Comparison of ENCODE assay signal across 10 cellular contexts in genomic region chr3:9778102-9778501, GRCh38. TPM values are rescaled to one million over a fixed set of nuclear protein-coding genes. Genes with fewer than 3 reads are reported as not detected.
DNase-seq lines count a peak whose midpoint lies in the region; ATAC-seq and TF ChIP-seq lines count a peak whose summit lies in the region.
"Had no signal": no experiment of that assay in that cellular context is flagged by ENCODE, and none has a peak within 500 bp of the region (broad histone marks: within the 10 kb centered on the region; RNA-seq: fewer than 3 reads in every experiment).

No MANE protein-coding gene starts in this region.

- peaks cover 2% of the 10 kb centered on the region for H3K36me3 ChIP-seq in kidney epithelial cell (ENCODE audit: control insufficient read depth, insufficient read depth, low read length)
- peaks cover 30% of the 10 kb centered on the region for H3K36me3 ChIP-seq in upper lobe of right lung
- peaks cover 23% of the 10 kb centered on the region for H3K36me3 ChIP-seq in suprapubic skin
- peaks cover 0 to 42% (median 5%) of the 10 kb centered on the region in 3 donors for H3K36me3 ChIP-seq in esophagus squamous epithelium

- peaks cover 21% of the 10 kb centered on the region for H3K4me1 ChIP-seq in upper lobe of right lung
- H3K4me1 ChIP-seq in suprapubic skin: peaks cover 11% of the 10 kb centered on the region
- peaks cover 0 to 32% (median 4%) of the 10 kb centered on the region in 3 donors for H3K4me1 ChIP-seq in esophagus squamous epithelium

- H3K9me3 Mint-ChIP-seq in natural killer cell treated with Interleukin-12 subunit alpha and Interleukin-12 subunit beta and Interleukin-15 and Interleukin-18, amount 100 ng/mL, for 72 hours: no peaks in the 10 kb centered on the region
- H3K9me3 Mint-ChIP-seq in natural killer cell: no peaks in the 10 kb centered on the region
- peaks cover 3% of the 10 kb centered on the region for H3K9me3 Mint-ChIP-seq in activated T-helper 1 cell treated with anti-CD3 and anti-CD28 coated beads, Interleukin-12 subunit alpha, Interleukin-12 subunit beta, Interleukin-2, Interleukin-4 antibody, amounts not matched to agents 30 ng/mL and 10 ng/mL and 1 ng/mL, durations not matched to agents 14 hours and 24 hours and 36 hours

- H3K27me3 Mint-ChIP-seq in natural killer cell treated with Interleukin-12 subunit alpha and Interleukin-12 subunit beta and Interleukin-15 and Interleukin-18, amount 100 ng/mL, for 72 hours: no peaks in the 10 kb centered on the region
- no peaks in the 10 kb centered on the region for H3K27me3 Mint-ChIP-seq in natural killer cell (ENCODE audit: low read depth in 2 of 2)
- H3K27me3 Mint-ChIP-seq in activated T-helper 1 cell treated with anti-CD3 and anti-CD28 coated beads, Interleukin-12 subunit alpha, Interleukin-12 subunit beta, Interleukin-2, Interleukin-4 antibody, amounts not matched to agents 30 ng/mL and 10 ng/mL and 1 ng/mL, durations not matched to agents 14 hours and 24 hours and 36 hours (ENCODE audit: insufficient read depth): no peaks in the 10 kb centered on the region

- H3K36me3 Mint-ChIP-seq in natural killer cell treated with Interleukin-12 subunit alpha and Interleukin-12 subunit beta and Interleukin-15 and Interleukin-18, amount 100 ng/mL, for 72 hours: peaks cover 12% of the 10 kb centered on the region
- no peaks in the 10 kb centered on the region for H3K36me3 Mint-ChIP-seq in natural killer cell
- H3K36me3 Mint-ChIP-seq in activated T-helper 1 cell treated with anti-CD3 and anti-CD28 coated beads, Interleukin-12 subunit alpha, Interleukin-12 subunit beta, Interleukin-2, Interleukin-4 antibody, amounts not matched to agents 30 ng/mL and 10 ng/mL and 1 ng/mL, durations not matched to agents 14 hours and 24 hours and 36 hours (ENCODE audit: low read depth): peaks cover 28% of the 10 kb centered on the region

- TF ChIP-seq EP300 in suprapubic skin (IDR thresholded peaks at IDR 0.05): no peak

- no peak for TF ChIP-seq POLR2A in suprapubic skin (IDR thresholded peaks at IDR 0.05)
- no peak for TF ChIP-seq POLR2A in esophagus squamous epithelium (IDR thresholded peaks at IDR 0.05)

- peak; percentile 77 to 81 for ATAC-seq in natural killer cell treated with Interleukin-12 subunit alpha and Interleukin-12 subunit beta and Interleukin-15 and Interleukin-18, amount 100 ng/mL, for 72 hours
- ATAC-seq in natural killer cell (no peak), upper lobe of right lung (peak; percentile 48)

- intact Hi-C loops in natural killer cell (cut with micrococcal nuclease) (no loop called here), upper lobe of right lung (cut with DNase I) (no loop called here), esophagus squamous epithelium (cut with DNase I) (no loop called here)
- intact Hi-C loops in activated T-helper 1 cell treated with anti-CD3 and anti-CD28 coated beads, Interleukin-12 subunit alpha, Interleukin-12 subunit beta, Interleukin-2, Interleukin-4 antibody, amounts not matched to agents 30 ng/mL and 10 ng/mL and 1 ng/mL, durations not matched to agents 14 hours and 24 hours and 36 hours (cut with micrococcal nuclease): loop anchor here (1.0 to 2.0 kb wide), 6 partner anchors 9 to 67 kb away; partner anchors contain the start of genes BRPF1, CAMK1, RPUSD3 and TADA3

- H3K9me3 ChIP-seq in upper lobe of right lung (no peaks in the 10 kb centered on the region), suprapubic skin (no peaks in the 10 kb centered on the region), esophagus squamous epithelium (no peaks in the 10 kb centered on the region)

- peak; percentile 68 for DNase-seq in natural killer cell treated with Interleukin-12 subunit alpha and Interleukin-12 subunit beta and Interleukin-15 and Interleukin-18, amount 100 ng/mL, for 72 hours (ENCODE audit: low spot score)
- DNase-seq in natural killer cell: no peak
- DNase-seq in activated T-helper 1 cell treated with anti-CD3 and anti-CD28 coated beads, Interleukin-12 subunit alpha, Interleukin-12 subunit beta, Interleukin-2, Interleukin-4 antibody, amounts not matched to agents 30 ng/mL and 10 ng/mL and 1 ng/mL, durations not matched to agents 14 hours and 24 hours and 36 hours (ENCODE audit: low spot score): peak; percentile 16
- DNase-seq in kidney epithelial cell (ENCODE audit: low read depth): peak; percentile 25
- no peak for DNase-seq in upper lobe of right lung
- no peak for DNase-seq in suprapubic skin (ENCODE audit: low spot score in 2 of 2)
- no peak for DNase-seq in ureter (ENCODE audit: low spot score)
- DNase-seq in esophagus squamous epithelium (lab: John Stamatoyannopoulos, UW): no peak
- DNase-seq: DND-41, NCI-H187 had no signal

- no peak overlapping the region for H3K27ac ChIP-seq in upper lobe of right lung
- H3K27ac ChIP-seq in suprapubic skin: no peak overlapping the region
- H3K27ac ChIP-seq in esophagus squamous epithelium: no peak overlapping the region

- H3K27me3 ChIP-seq in kidney epithelial cell (ENCODE audit: control insufficient read depth, insufficient read depth, low read length) (no peaks in the 10 kb centered on the region), upper lobe of right lung (no peaks in the 10 kb centered on the region), suprapubic skin (no peaks in the 10 kb centered on the region), esophagus squamous epithelium (no peaks in the 10 kb centered on the region)

- TF ChIP-seq CTCF in natural killer cell (IDR thresholded peaks at IDR 0.05) (no peak), kidney epithelial cell (IDR thresholded peaks at IDR 0.05; ENCODE audit: insufficient read depth, low read length, poor library complexity, severe bottlenecking) (no peak), upper lobe of right lung (IDR thresholded peaks at IDR 0.05) (no peak), suprapubic skin (IDR thresholded peaks at IDR 0.05) (no peak), esophagus squamous epithelium (IDR thresholded peaks at IDR 0.05) (no peak)

- H3K4me3 Mint-ChIP-seq in natural killer cell treated with Interleukin-12 subunit alpha and Interleukin-12 subunit beta and Interleukin-15 and Interleukin-18, amount 100 ng/mL, for 72 hours: peak overlapping the region; percentile 51
- no peak overlapping the region for H3K4me3 Mint-ChIP-seq in natural killer cell
- peak overlapping the region; percentile 53 for H3K4me3 Mint-ChIP-seq in activated T-helper 1 cell treated with anti-CD3 and anti-CD28 coated beads, Interleukin-12 subunit alpha, Interleukin-12 subunit beta, Interleukin-2, Interleukin-4 antibody, amounts not matched to agents 30 ng/mL and 10 ng/mL and 1 ng/mL, durations not matched to agents 14 hours and 24 hours and 36 hours

- peaks cover 53% of the 10 kb centered on the region in 2 donors for H3K4me1 Mint-ChIP-seq in natural killer cell treated with Interleukin-12 subunit alpha and Interleukin-12 subunit beta and Interleukin-15 and Interleukin-18, amount 100 ng/mL, for 72 hours (ENCODE audit: low read depth in 2 of 2)
- H3K4me1 Mint-ChIP-seq in natural killer cell: peaks cover 50 to 57% of the 10 kb centered on the region in 2 donors
- peaks cover 55% of the 10 kb centered on the region for H3K4me1 Mint-ChIP-seq in activated T-helper 1 cell treated with anti-CD3 and anti-CD28 coated beads, Interleukin-12 subunit alpha, Interleukin-12 subunit beta, Interleukin-2, Interleukin-4 antibody, amounts not matched to agents 30 ng/mL and 10 ng/mL and 1 ng/mL, durations not matched to agents 14 hours and 24 hours and 36 hours (ENCODE audit: low read depth)

- peak overlapping the region; percentile 93 to 99 for H3K27ac Mint-ChIP-seq in natural killer cell treated with Interleukin-12 subunit alpha and Interleukin-12 subunit beta and Interleukin-15 and Interleukin-18, amount 100 ng/mL, for 72 hours
- peak overlapping the region in 1 of 2 donors; percentile 99 for H3K27ac Mint-ChIP-seq in natural killer cell
- H3K27ac Mint-ChIP-seq in activated T-helper 1 cell treated with anti-CD3 and anti-CD28 coated beads, Interleukin-12 subunit alpha, Interleukin-12 subunit beta, Interleukin-2, Interleukin-4 antibody, amounts not matched to agents 30 ng/mL and 10 ng/mL and 1 ng/mL, durations not matched to agents 14 hours and 24 hours and 36 hours: peak overlapping the region; percentile 90

- no peak overlapping the region for H3K4me3 ChIP-seq in kidney epithelial cell (ENCODE audit: low read depth, low read length)
- H3K4me3 ChIP-seq in upper lobe of right lung: no peak overlapping the region
- H3K4me3 ChIP-seq in suprapubic skin: no peak overlapping the region
- H3K4me3 ChIP-seq in esophagus squamous epithelium: no peak overlapping the region

RNA-seq across cellular contexts. Expression of gene CAMK1, which starts 8.4 kb away (rescaled TPM):
- total RNA-seq in natural killer cell treated with Interleukin-12 subunit alpha and Interleukin-12 subunit beta and Interleukin-15 and Interleukin-18, amount 100 ng/mL, for 72 hours: 10 to 100 TPM; 19.8 to 24.4 TPM
- total RNA-seq in natural killer cell: 10 to 100 TPM in 1 of 3 donors, 1 to 10 TPM in 2; 7.4 to 20.4 (median 8.7) TPM
- total RNA-seq in activated T-helper 1 cell treated with anti-CD3 and anti-CD28 coated beads, Interleukin-12 subunit alpha, Interleukin-12 subunit beta, Interleukin-2, Interleukin-4 antibody, amounts not matched to agents 30 ng/mL and 10 ng/mL and 1 ng/mL, durations not matched to agents 14 hours and 24 hours and 36 hours: 55.0 and 57.8 TPM in 2 replicates
- total RNA-seq in kidney epithelial cell: 18.0 and 19.9 TPM in 2 replicates
- 35.7 TPM for total RNA-seq in upper lobe of right lung
- 10 to 100 TPM in 1 of 4 donors, 1 to 10 TPM in 3; 3.3 to 13.0 (median 5.2) TPM for total RNA-seq in suprapubic skin
- 24.3 TPM for total RNA-seq in ureter
- total RNA-seq in esophagus squamous epithelium: 10 to 100 TPM in 2 of 4 donors, 1 to 10 TPM in 2; 2.9 to 19.6 (median 7.6) TPM

RNA-seq across cellular contexts. Expression of gene TADA3, which starts 14.2 kb away (rescaled TPM):
- 10 to 100 TPM; 58.3 to 65.6 TPM for total RNA-seq in natural killer cell treated with Interleukin-12 subunit alpha and Interleukin-12 subunit beta and Interleukin-15 and Interleukin-18, amount 100 ng/mL, for 72 hours
- total RNA-seq in natural killer cell: 10 to 100 TPM; 59.2 to 73.7 (median 69.2) TPM
- total RNA-seq in activated T-helper 1 cell treated with anti-CD3 and anti-CD28 coated beads, Interleukin-12 subunit alpha, Interleukin-12 subunit beta, Interleukin-2, Interleukin-4 antibody, amounts not matched to agents 30 ng/mL and 10 ng/mL and 1 ng/mL, durations not matched to agents 14 hours and 24 hours and 36 hours: 63.4 and 63.6 TPM in 2 replicates
- 105 and 114 TPM in 2 replicates for total RNA-seq in kidney epithelial cell
- 55.8 TPM for total RNA-seq in upper lobe of right lung
- total RNA-seq in suprapubic skin: 10 to 100 TPM; 27.6 to 45.0 (median 38.8) TPM
- 54.6 TPM for total RNA-seq in ureter
- 10 to 100 TPM; 34.7 to 54.4 (median 44.8) TPM for total RNA-seq in esophagus squamous epithelium

RNA-seq across cellular contexts. Expression of gene ARPC4, which starts 14.8 kb away (rescaled TPM):
- 100 to 1,000 TPM; 323 to 381 TPM for total RNA-seq in natural killer cell treated with Interleukin-12 subunit alpha and Interleukin-12 subunit beta and Interleukin-15 and Interleukin-18, amount 100 ng/mL, for 72 hours
- total RNA-seq in natural killer cell (100 to 1,000 TPM; 282 to 288 (median 285) TPM), kidney epithelial cell (204 and 206 TPM in 2 replicates), upper lobe of right lung (148 TPM), suprapubic skin (100 to 1,000 TPM; 107 to 132 (median 124) TPM), ureter (166 TPM), esophagus squamous epithelium (100 to 1,000 TPM; 125 to 244 (median 167) TPM)
- total RNA-seq in activated T-helper 1 cell treated with anti-CD3 and anti-CD28 coated beads, Interleukin-12 subunit alpha, Interleukin-12 subunit beta, Interleukin-2, Interleukin-4 antibody, amounts not matched to agents 30 ng/mL and 10 ng/mL and 1 ng/mL, durations not matched to agents 14 hours and 24 hours and 36 hours: 268 and 273 TPM in 2 replicates

RNA-seq across cellular contexts. Expression of gene OGG1, which starts 28.4 kb away (rescaled TPM):
- total RNA-seq in natural killer cell treated with Interleukin-12 subunit alpha and Interleukin-12 subunit beta and Interleukin-15 and Interleukin-18, amount 100 ng/mL, for 72 hours: 10 to 100 TPM; 35.9 to 42.5 TPM
- total RNA-seq in natural killer cell: 10 to 100 TPM; 33.4 to 52.1 (median 34.7) TPM
- 40.2 and 40.6 TPM in 2 replicates for total RNA-seq in activated T-helper 1 cell treated with anti-CD3 and anti-CD28 coated beads, Interleukin-12 subunit alpha, Interleukin-12 subunit beta, Interleukin-2, Interleukin-4 antibody, amounts not matched to agents 30 ng/mL and 10 ng/mL and 1 ng/mL, durations not matched to agents 14 hours and 24 hours and 36 hours
- 19.2 and 23.9 TPM in 2 replicates for total RNA-seq in kidney epithelial cell
- total RNA-seq in upper lobe of right lung: 17.2 TPM
- total RNA-seq in suprapubic skin: 10 to 100 TPM; 15.7 to 29.6 (median 25.5) TPM
- total RNA-seq in ureter: 25.3 TPM
- total RNA-seq in esophagus squamous epithelium: 10 to 100 TPM in 2 of 4 donors, 1 to 10 TPM in 2; 9.5 to 20.6 (median 10.5) TPM

RNA-seq across cellular contexts. Expression of gene TTLL3, which starts 32.0 kb away (rescaled TPM):
- 10 to 100 TPM; 50.0 to 91.3 TPM for total RNA-seq in natural killer cell treated with Interleukin-12 subunit alpha and Interleukin-12 subunit beta and Interleukin-15 and Interleukin-18, amount 100 ng/mL, for 72 hours
- total RNA-seq in natural killer cell (100 to 1,000 TPM; 133 to 137 (median 136) TPM), kidney epithelial cell (12.4 and 18.8 TPM in 2 replicates), upper lobe of right lung (37.3 TPM), suprapubic skin (100 to 1,000 TPM in 2 of 4 donors, 10 to 100 TPM in 2; 42.4 to 286 (median 83.3) TPM), ureter (98.3 TPM), esophagus squamous epithelium (10 to 100 TPM in 3 of 4 donors, 1 to 10 TPM in 1; 7.6 to 29.2 (median 10.2) TPM)
- 26.5 and 33.6 TPM in 2 replicates for total RNA-seq in activated T-helper 1 cell treated with anti-CD3 and anti-CD28 coated beads, Interleukin-12 subunit alpha, Interleukin-12 subunit beta, Interleukin-2, Interleukin-4 antibody, amounts not matched to agents 30 ng/mL and 10 ng/mL and 1 ng/mL, durations not matched to agents 14 hours and 24 hours and 36 hours

Comparison
In these comparisons a context has a peak if more than half of its experiments do, and no peak if none do; other contexts are left out.
1. ATAC-seq: peak in natural killer cell treated with Interleukin-12 subunit alpha and Interleukin-12 subunit beta and Interleukin-15 and Interleukin-18, amount 100 ng/mL, for 72 hours (2 of 2) and upper lobe of right lung (single experiment); none in natural killer cell (0 of 3).
2. DNase-seq: peak in natural killer cell treated with Interleukin-12 subunit alpha and Interleukin-12 subunit beta and Interleukin-15 and Interleukin-18, amount 100 ng/mL, for 72 hours (single experiment), activated T-helper 1 cell treated with anti-CD3 and anti-CD28 coated beads, Interleukin-12 subunit alpha, Interleukin-12 subunit beta, Interleukin-2, Interleukin-4 antibody, amounts not matched to agents 30 ng/mL and 10 ng/mL and 1 ng/mL, durations not matched to agents 14 hours and 24 hours and 36 hours (single experiment) and kidney epithelial cell (single experiment); none in natural killer cell (single experiment), upper lobe of right lung (single experiment), suprapubic skin (0 of 2), ureter (single experiment) and esophagus squamous epithelium (single experiment).